In the genomic region with DNA sequence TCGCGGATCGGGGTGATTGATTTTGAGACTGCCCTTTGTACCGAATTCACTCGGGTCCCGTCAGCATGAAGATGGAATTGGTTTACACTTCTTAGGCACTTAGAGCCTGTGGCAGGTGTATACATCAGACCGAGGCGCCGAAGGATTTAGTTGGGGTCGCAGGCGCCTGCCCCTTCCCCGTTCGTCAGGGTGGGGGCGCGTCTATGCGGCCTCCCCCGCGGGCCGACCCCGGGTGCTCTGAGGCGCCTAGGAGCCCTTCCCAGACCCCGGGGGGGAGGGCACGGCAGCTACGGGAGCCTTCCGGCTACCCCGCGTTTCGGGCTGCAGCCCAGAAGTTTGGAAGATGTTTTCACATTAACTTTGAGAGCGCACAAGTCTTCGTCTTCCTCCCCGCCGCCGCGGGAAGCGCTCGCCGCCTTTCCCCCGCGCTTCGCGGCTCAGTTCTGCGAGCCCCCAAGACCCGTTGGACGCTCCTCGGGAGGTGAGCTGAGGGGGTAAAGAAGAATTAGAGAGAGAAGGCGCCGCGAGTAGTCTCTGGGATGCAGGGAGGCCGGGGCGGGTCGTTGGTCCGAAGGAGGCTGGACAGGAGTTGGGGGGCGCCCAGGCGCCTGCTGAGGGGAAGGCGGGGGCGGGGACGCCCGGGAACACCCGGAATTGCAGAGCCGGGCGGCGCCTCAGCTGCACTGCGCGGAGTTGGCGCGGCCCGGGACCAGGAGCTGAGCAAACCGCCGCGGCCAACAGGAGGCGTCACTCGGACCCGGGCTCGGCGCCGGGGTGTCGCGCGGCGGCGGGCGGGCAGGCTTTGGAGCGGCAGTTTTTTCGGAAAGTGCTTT, we compare ENCODE assay signal across 8 cellular contexts. TPM values are rescaled to one million over a fixed set of nuclear protein-coding genes. Genes with fewer than 3 reads are reported as not detected.
A peak's percentile ranks its signal among the peaks of the same experiment; 100 is the strongest.
DNase-seq lines count a peak whose midpoint lies in the region; ATAC-seq and TF ChIP-seq lines count a peak whose summit lies in the region.

No MANE protein-coding gene starts in this region.

- peak overlapping the region; percentile 86 for H3K27ac ChIP-seq in layer of hippocampus (ENCODE audit: low read depth, low read length)

- TF ChIP-seq CTCF in GM12864 (IDR thresholded peaks at IDR 0.05; ENCODE audit: low read depth, low read length, missing control alignments) (peak; percentile 30), LNCAP (IDR thresholded peaks at IDR 0.05) (peak; percentile 73), chondrocyte (IDR thresholded peaks at IDR 0.05) (peak; percentile 83)

- peak overlapping the region; percentile 98 for H3K27ac Mint-ChIP-seq in chondrocyte (ENCODE audit: unreplicated experiment)

- no peaks in the 10 kb centered on the region for H3K27me3 ChIP-seq in layer of hippocampus (ENCODE audit: control insufficient read depth, insufficient read depth, low read length)

- H3K4me3 ChIP-seq in GM12864 (ENCODE audit: low read depth, low read length) = peak overlapping the region; percentile 84

- H3K9me3 Mint-ChIP-seq in chondrocyte (ENCODE audit: low read depth) = no peaks in the 10 kb centered on the region

- no peak for DNase-seq in GM12864 (ENCODE audit: low read depth)
- DNase-seq in activated CD4-positive, CD25-positive, alpha-beta regulatory T cell treated with anti-CD3 and anti-CD28 coated beads, Interleukin-2, amount 50 U/mL, for 72 hours = peak; percentile 63
- peak; percentile 91 for DNase-seq in chondrocyte (ENCODE audit: low spot score)
- peak; percentile 8 to 21 for DNase-seq in stimulated activated CD4-positive, alpha-beta T cell treated with anti-CD3 and anti-CD28 coated beads, Interleukin-15, amount 100 ng/mL, for 48 hours (ENCODE audit: low read depth in 2 of 2)
- DNase-seq in middle frontal gyrus (ENCODE audit: extremely low spot score, low spot score) = no peak

- H3K4me3 Mint-ChIP-seq in chondrocyte (ENCODE audit: unreplicated experiment) = peak overlapping the region; percentile 96

- peaks cover 40% of the 10 kb centered on the region for H3K4me1 Mint-ChIP-seq in chondrocyte (ENCODE audit: low read depth)

- no peaks in the 10 kb centered on the region for H3K27me3 Mint-ChIP-seq in chondrocyte (ENCODE audit: low read depth)

- no peak for ATAC-seq in GM21423 (IDR thresholded peaks at IDR 0.05; ENCODE audit: unreplicated experiment)

- H3K36me3 Mint-ChIP-seq in chondrocyte (ENCODE audit: low read depth) = peaks cover 20% of the 10 kb centered on the region

RNA-seq across cellular contexts. Expression of a gene that starts 0.7 kb away (rescaled TPM):
- total RNA-seq in chondrocyte = 65.3 to 90.5 TPM (median 65.3 TPM) in 3 replicates

Comparison
In these comparisons a context has a peak if more than half of its experiments do, and no peak if none do; other contexts are left out.
1. DNase-seq: peak in activated CD4-positive, CD25-positive, alpha-beta regulatory T cell treated with anti-CD3 and anti-CD28 coated beads, Interleukin-2, amount 50 U/mL, for 72 hours (single experiment), chondrocyte (single experiment) and stimulated activated CD4-positive, alpha-beta T cell treated with anti-CD3 and anti-CD28 coated beads, Interleukin-15, amount 100 ng/mL, for 48 hours (2 of 2); none in GM12864 (single experiment) and middle frontal gyrus (single experiment).
2. CTCF ChIP-seq: peak in every context shown above with its lines; median percentile 83 in chondrocyte; 73 in LNCAP; 30 in GM12864.